ENCODE assay signal across 10 cellular contexts in genomic region chr9:107638496-107638895, GRCh38.
DNase-seq lines count a peak whose midpoint lies in the region; ATAC-seq and TF ChIP-seq lines count a peak whose summit lies in the region.
"Had no signal": no experiment of that assay in that cellular context is flagged by ENCODE, and none has a peak within 500 bp of the region (broad histone marks: within the 10 kb centered on the region; RNA-seq: fewer than 3 reads in every experiment).

No MANE protein-coding gene starts in this region.

- peaks cover 16% of the 10 kb centered on the region for H3K4me1 ChIP-seq in Caco-2

- no TSS peak for BruUV-seq in Caco-2 (replicated peaks; lab: Mats Ljungman, UMichigan)

- POLR2A ChIA-PET in Caco-2 (lab: Charles Lee) = no interaction called here
- POLR2A ChIA-PET in activated B cell treated with CpG ODN at 0.5 μM for 24 hours (lab: Charles Lee) = interaction anchor here (0.7 kb wide), 1 partner anchor 234 kb away, joined by 4 read pairs; no protein-coding TSS in a partner anchor
- POLR2A ChIA-PET in GM10248 (lab: Yijun Ruan, JAX) = no interaction called here

- H3K4me3 ChIP-seq in Caco-2 (ENCODE audit: low read depth, low read length) (no peak overlapping the region), fibroblast of pulmonary artery (replicated peaks; ENCODE audit: low read depth, low read length) (peak overlapping the region; percentile 53)

- H3K27me3 ChIP-seq in Caco-2 (replicated peaks; ENCODE audit: control insufficient read depth, insufficient read depth, low read length) = no peaks in the 10 kb centered on the region

- no peaks in the 10 kb centered on the region for H3K9me3 ChIP-seq in Caco-2

- H3K4me3 Mint-ChIP-seq in Caco-2 (ENCODE audit: unreplicated experiment) = peak overlapping the region; percentile 62
- H3K4me3 Mint-ChIP-seq in activated B cell treated with CpG ODN at 0.5 μM for 24 hours = peak overlapping the region; percentile 81

- intact Hi-C loops in Caco-2 (cut with micrococcal nuclease; ENCODE audit: unreplicated experiment) (loop anchor here (2.0 kb wide), 1 partner anchor 634 kb away; no protein-coding TSS in a partner anchor), activated B cell treated with CpG ODN at 0.5 μM for 24 hours (cut with micrococcal nuclease) (loop anchor here (5.0 kb wide), 1 partner anchor 146 kb away; no protein-coding TSS in a partner anchor)

- H3K27ac Mint-ChIP-seq in Caco-2 (ENCODE audit: unreplicated experiment) (peak overlapping the region; percentile 48), activated B cell treated with CpG ODN at 0.5 μM for 24 hours (no peak overlapping the region)

- CTCF ChIA-PET in Caco-2 (lab: Charles Lee) = interaction anchor here (0.7 to 1.1 kb wide), 2 partner anchors 16 to 634 kb away, joined by 3 read pairs; no protein-coding TSS in a partner anchor
- CTCF ChIA-PET in activated B cell treated with CpG ODN at 0.5 μM for 24 hours (lab: Charles Lee) = no interaction called here
- CTCF ChIA-PET in GM10248 (lab: Yijun Ruan, JAX) = no interaction called here

- H3K36me3 Mint-ChIP-seq in Caco-2 (ENCODE audit: insufficient read depth, unreplicated experiment) = no peaks in the 10 kb centered on the region
- no peaks in the 10 kb centered on the region for H3K36me3 Mint-ChIP-seq in activated B cell treated with CpG ODN at 0.5 μM for 24 hours (ENCODE audit: low read depth)

- TF ChIP-seq CTCF in Caco-2 (IDR thresholded peaks at IDR 0.05; ENCODE audit: insufficient read depth in 1 of 2, low read depth in 1 of 2, low read length in 1 of 2, severe bottlenecking in 1 of 2, unreplicated experiment in 1 of 2) = no peak
- no peak for TF ChIP-seq CTCF in activated B cell treated with CpG ODN at 0.5 μM for 24 hours (IDR thresholded peaks at IDR 0.05)
- TF ChIP-seq CTCF in fibroblast of pulmonary artery (IDR thresholded peaks at IDR 0.05; ENCODE audit: low read length, missing control alignments) = no peak
- no peak for TF ChIP-seq CTCF in GM10248 (IDR thresholded peaks at IDR 0.05; ENCODE audit: control extremely low read depth, extremely low read depth, low read depth, missing control alignments)

- H3K9me3 Mint-ChIP-seq in Caco-2 (ENCODE audit: unreplicated experiment) (no peaks in the 10 kb centered on the region), activated B cell treated with CpG ODN at 0.5 μM for 24 hours (no peaks in the 10 kb centered on the region)

- H3K4me1 Mint-ChIP-seq in Caco-2 (ENCODE audit: low read depth, unreplicated experiment) = peaks cover 26% of the 10 kb centered on the region
- peaks cover 36% of the 10 kb centered on the region for H3K4me1 Mint-ChIP-seq in activated B cell treated with CpG ODN at 0.5 μM for 24 hours

- no peaks in the 10 kb centered on the region for H3K36me3 ChIP-seq in Caco-2 (ENCODE audit: control insufficient read depth, insufficient read depth, low read length)

- H3K27me3 Mint-ChIP-seq in Caco-2 (ENCODE audit: insufficient read depth, unreplicated experiment) = no peaks in the 10 kb centered on the region
- H3K27me3 Mint-ChIP-seq in activated B cell treated with CpG ODN at 0.5 μM for 24 hours = peaks cover 17% of the 10 kb centered on the region

- no peak for DNase-seq in Caco-2
- no peak for DNase-seq in activated B cell treated with CpG ODN at 0.5 μM for 24 hours
- no peak for DNase-seq in fibroblast of pulmonary artery (ENCODE audit: low read depth)
- peak; percentile 20 for DNase-seq in retina
- DNase-seq in GDM1 (lab: John Stamatoyannopoulos, UW) = no peak
- no peak for DNase-seq in GM10248 (ENCODE audit: extremely low spot score)
- DNase-seq: activated CD4-positive, alpha-beta T cell treated with anti-CD3 and anti-CD28 coated beads, Interleukin-2, amount 50 U/mL, for 4 hours; NCI-H2227 treated with DMSO at 0.1 percent for 48 hours had no signal

- ATAC-seq in activated B cell treated with CpG ODN at 0.5 μM for 24 hours (ENCODE audit: low read depth) (no peak), HG02623 (IDR thresholded peaks at IDR 0.05; ENCODE audit: unreplicated experiment) (no peak), GM21786 (IDR thresholded peaks at IDR 0.05; ENCODE audit: unreplicated experiment) (no peak)
